ENCODE assay signal across 9 cellular contexts in genomic region chr2:9779572-9780264, GRCh38.
A peak's percentile ranks its signal among the peaks of the same experiment; 100 is the strongest.
DNase-seq lines count a peak whose midpoint lies in the region; ATAC-seq and TF ChIP-seq lines count a peak whose summit lies in the region.
"Had no signal": no experiment of that assay in that cellular context is flagged by ENCODE, and none has a peak within 500 bp of the region (broad histone marks: within the 10 kb centered on the region; RNA-seq: fewer than 3 reads in every experiment).

No MANE protein-coding gene starts in this region.

- peaks cover 6% of the 10 kb centered on the region for H3K36me3 Mint-ChIP-seq in activated T-helper 17 cell treated with anti-CD3 and anti-CD28 coated beads, Interleukin-2, amount 50 U/mL, for 72 hours (ENCODE audit: low read depth)

- DNase-seq in NOMO-1 (lab: John Stamatoyannopoulos, UW; ENCODE audit: unreplicated experiment in 2 of 2) = peak; percentile 60 to 75
- peak; percentile 42 to 53 for DNase-seq in stimulated activated CD4-positive, alpha-beta T cell treated with anti-CD3 and anti-CD28 coated beads, Interleukin-2, amount 100 ng/mL, for 24 hours
- no peak for DNase-seq in HUDEP-2 (lab: John Stamatoyannopoulos, UW; ENCODE audit: unreplicated experiment in 76 of 76)
- DNase-seq in NCI-H187 (lab: John Stamatoyannopoulos, UW) = no peak
- DNase-seq: GM23248, NCI-H510A treated with DMSO at 0.1 percent for 48 hours had no signal

- H3K9me3 Mint-ChIP-seq in activated T-helper 17 cell treated with anti-CD3 and anti-CD28 coated beads, Interleukin-2, amount 50 U/mL, for 72 hours = peaks cover 5% of the 10 kb centered on the region

- peak overlapping the region; percentile 96 for H3K27ac Mint-ChIP-seq in activated T-helper 17 cell treated with anti-CD3 and anti-CD28 coated beads, Interleukin-2, amount 50 U/mL, for 72 hours

- TF ChIP-seq POLR2A in GM18505 (IDR thresholded peaks at IDR 0.05; ENCODE audit: borderline replicate concordance, extremely low read depth, insufficient read depth, insufficient read length) = no peak

- H3K27me3 Mint-ChIP-seq in activated T-helper 17 cell treated with anti-CD3 and anti-CD28 coated beads, Interleukin-2, amount 50 U/mL, for 72 hours = no peaks in the 10 kb centered on the region

- ATAC-seq in GM19438 (IDR thresholded peaks at IDR 0.05; ENCODE audit: low read depth, unreplicated experiment) = peak; percentile 55
- ATAC-seq in activated T-helper 17 cell treated with anti-CD3 and anti-CD28 coated beads, Interleukin-2, amount 50 U/mL, for 72 hours (replicated peaks) = peak; percentile 67
- ATAC-seq in GM18505 (IDR thresholded peaks at IDR 0.05; ENCODE audit: unreplicated experiment) = no peak

- peak overlapping the region; percentile 81 for H3K4me3 Mint-ChIP-seq in activated T-helper 17 cell treated with anti-CD3 and anti-CD28 coated beads, Interleukin-2, amount 50 U/mL, for 72 hours

- H3K4me1 Mint-ChIP-seq in activated T-helper 17 cell treated with anti-CD3 and anti-CD28 coated beads, Interleukin-2, amount 50 U/mL, for 72 hours = peaks cover 54% of the 10 kb centered on the region

Comparison
In these comparisons a context has a peak if more than half of its experiments do, and no peak if none do; other contexts are left out.
1. DNase-seq: peak in NOMO-1 (2 of 2) and stimulated activated CD4-positive, alpha-beta T cell treated with anti-CD3 and anti-CD28 coated beads, Interleukin-2, amount 100 ng/mL, for 24 hours (2 of 2); none in HUDEP-2 (0 of 76) and NCI-H187 (0 of 2).